Comparison of ENCODE assay signal across 8 cellular contexts in genomic region chr11:66347425-66348276, GRCh38. TPM values are rescaled to one million over a fixed set of nuclear protein-coding genes. Genes with fewer than 3 reads are reported as not detected.
A peak's percentile ranks its signal among the peaks of the same experiment; 100 is the strongest.
DNase-seq lines count a peak whose midpoint lies in the region; ATAC-seq lines count a peak whose summit lies in the region.

Gene B4GAT1 (minus strand): TSS chr11:66347629. CDS start chr11:66347545, 84 bp downstream.

- H3K4ac ChIP-seq in mesendoderm (ENCODE audit: low read depth, low read length), result no peak within 1 kb of the TSS

- no CpG with 5 or more reads among the region's 101 CpGs for WGBS in mesendoderm (ENCODE audit: extremely low coverage, insufficient coverage, low lambda C conversion rate)

- H3K27ac ChIP-seq in mesendoderm (ENCODE audit: low read depth, low read length), result peak within 1 kb of the TSS; percentile 70

- peak within 1 kb of the TSS; percentile 100 for H3K56ac ChIP-seq in mesendoderm (ENCODE audit: low read length)

- H3K79me2 ChIP-seq in mesendoderm (ENCODE audit: control insufficient read depth, insufficient read depth, low read length), result peaks cover 14% of the 10 kb centered on the region

- H2BK15ac ChIP-seq in mesendoderm (replicated peaks; ENCODE audit: low read depth), result no peak within 1 kb of the TSS

- H3K79me1 ChIP-seq in mesendoderm (ENCODE audit: low read length), result peaks cover 18% of the 10 kb centered on the region

- H2BK120ac ChIP-seq in mesendoderm (ENCODE audit: low read depth, low read length), result no peak within 1 kb of the TSS

- no peak within 1 kb of the TSS for H2AK5ac ChIP-seq in mesendoderm (ENCODE audit: low read length)

- H3K4me3 ChIP-seq in endocrine pancreas (ENCODE audit: control insufficient read depth, insufficient read depth, low read length) (peak within 1 kb of the TSS; percentile 19), mesendoderm (ENCODE audit: low read length) (peak within 1 kb of the TSS; percentile 89)

- ATAC-seq in GM18511 (IDR thresholded peaks at IDR 0.05; ENCODE audit: unreplicated experiment) (peak; percentile 54), GM19328 (IDR thresholded peaks at IDR 0.05; ENCODE audit: unreplicated experiment) (no peak)

- H3K18ac ChIP-seq in mesendoderm (ENCODE audit: low read length), result peak within 1 kb of the TSS; percentile 33

- H2BK5ac ChIP-seq in mesendoderm (ENCODE audit: low read length), result peak within 1 kb of the TSS; percentile 59

- H3K4me1 ChIP-seq in endocrine pancreas (ENCODE audit: control insufficient read depth, insufficient read depth, low read length) (peaks cover 7% of the 10 kb centered on the region), mesendoderm (ENCODE audit: control insufficient read depth, low read depth, low read length) (no peaks in the 10 kb centered on the region)

- H3K23ac ChIP-seq in mesendoderm (ENCODE audit: low read length), result peak within 1 kb of the TSS; percentile 97

- no peaks in the 10 kb centered on the region for H3K27me3 ChIP-seq in endocrine pancreas (ENCODE audit: control insufficient read depth, insufficient read depth, low read length)
- H3K27me3 ChIP-seq in mesendoderm (ENCODE audit: insufficient read depth, low read length, poor library complexity), result no peaks in the 10 kb centered on the region

- H4K5ac ChIP-seq in mesendoderm (ENCODE audit: low read length), result peak within 1 kb of the TSS; percentile 81

- H3K9ac ChIP-seq in endocrine pancreas (ENCODE audit: control insufficient read depth, insufficient read depth, low read length) (peak within 1 kb of the TSS; percentile 54), mesendoderm (ENCODE audit: low read length) (peak within 1 kb of the TSS; percentile 98)

- H3K4me2 ChIP-seq in mesendoderm (ENCODE audit: low read length), result peak within 1 kb of the TSS; percentile 87

- no peaks in the 10 kb centered on the region for H3K9me3 ChIP-seq in endocrine pancreas (ENCODE audit: control insufficient read depth, low read length)

- DNase-seq in HT-29 (ENCODE audit: low spot score) (peak; percentile 98), NOMO-1 treated with DMSO at 0.1 percent for 48 hours (lab: John Stamatoyannopoulos, UW; ENCODE audit: unreplicated experiment) (peak; percentile 79), mesendoderm (peak; percentile 93)
- DNase-seq in activated CD8-positive, alpha-beta memory T cell treated with anti-CD3 and anti-CD28 coated beads, Interleukin-2, amount 50 U/mL, for 1 hour (ENCODE audit: extremely low read depth), result peak; percentile 60
- DNase-seq in stimulated activated CD8-positive, alpha-beta memory T cell treated with anti-CD3 and anti-CD28 coated beads, Interleukin-12 subunit alpha, Interleukin-12 subunit beta, amount 100 ng/mL, for 1 hour (ENCODE audit: low read depth), result peak; percentile 62

- no peak within 1 kb of the TSS for H4K8ac ChIP-seq in mesendoderm (ENCODE audit: low read depth, low read length)

- H3K36me3 ChIP-seq in endocrine pancreas (ENCODE audit: control insufficient read depth, insufficient read depth, low read length) (no peaks in the 10 kb centered on the region), mesendoderm (ENCODE audit: control insufficient read depth, insufficient read depth, low read length) (no peaks in the 10 kb centered on the region)

RNA-seq across cellular contexts. Expression of gene B4GAT1, which starts in this region (rescaled TPM):
- total RNA-seq in HT-29 (2014; rRNA removed; shearing (Covaris generic)), result 26.8 and 30.5 TPM in 2 replicates
- polyA plus RNA-seq in mesendoderm (2013, experiment 1 of 2), result 10.0 TPM
- 10.3 TPM for polyA plus RNA-seq in mesendoderm (2013, experiment 2 of 2)
